ENCODE assay signal across 8 cellular contexts in the genomic region with DNA sequence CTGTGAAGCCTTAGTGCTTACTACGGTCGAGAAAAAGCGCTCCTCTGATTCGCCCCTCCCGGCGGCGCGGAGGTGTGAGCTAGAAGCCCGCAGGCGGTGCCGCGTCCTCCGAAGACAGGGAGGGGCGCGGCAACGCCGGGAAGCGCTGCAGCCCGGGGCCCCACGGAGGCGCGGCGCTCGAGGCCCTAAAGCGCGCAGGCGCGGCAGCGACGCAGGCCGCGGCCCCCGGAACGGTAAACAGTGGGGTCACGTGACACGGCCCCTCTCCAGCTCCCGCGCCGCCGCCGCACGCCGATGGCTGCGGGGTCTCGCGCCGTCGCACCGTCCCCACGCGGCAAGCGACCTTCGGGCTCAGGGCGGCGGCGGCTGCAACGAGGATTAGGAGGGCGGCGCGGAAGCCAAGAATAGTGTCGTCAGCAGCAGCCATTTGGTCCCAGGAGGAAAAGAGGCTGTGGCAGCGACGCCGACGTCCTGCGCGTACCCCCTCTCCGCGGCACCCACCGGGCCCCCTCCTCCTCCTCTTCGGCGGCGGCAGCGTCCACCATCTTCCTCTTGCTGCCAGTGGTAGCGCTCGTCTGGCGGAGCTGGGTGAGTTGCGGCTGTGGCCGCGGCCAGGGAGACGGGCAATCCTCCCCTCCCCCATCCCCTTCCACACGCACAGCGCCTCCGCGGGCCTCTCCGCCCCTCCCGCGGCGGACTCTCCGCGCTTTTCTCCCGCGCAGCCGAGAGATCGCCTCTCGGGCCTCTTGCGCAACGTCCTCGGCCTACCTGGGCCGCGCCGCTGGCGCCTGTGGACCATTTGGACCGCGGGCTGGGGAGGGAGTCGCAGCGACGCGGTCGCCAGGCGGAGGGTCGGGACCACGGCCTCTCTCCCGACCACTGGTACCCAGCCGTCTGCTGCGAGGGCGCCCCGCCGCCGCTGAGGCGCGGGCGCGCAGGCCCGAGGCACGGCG. TPM values are rescaled to one million over a fixed set of nuclear protein-coding genes. Genes with fewer than 3 reads are reported as not detected.
DNase-seq lines count a peak whose midpoint lies in the region; ATAC-seq, FAIRE-seq and TF ChIP-seq lines count a peak whose summit lies in the region.

A gene with protein sequence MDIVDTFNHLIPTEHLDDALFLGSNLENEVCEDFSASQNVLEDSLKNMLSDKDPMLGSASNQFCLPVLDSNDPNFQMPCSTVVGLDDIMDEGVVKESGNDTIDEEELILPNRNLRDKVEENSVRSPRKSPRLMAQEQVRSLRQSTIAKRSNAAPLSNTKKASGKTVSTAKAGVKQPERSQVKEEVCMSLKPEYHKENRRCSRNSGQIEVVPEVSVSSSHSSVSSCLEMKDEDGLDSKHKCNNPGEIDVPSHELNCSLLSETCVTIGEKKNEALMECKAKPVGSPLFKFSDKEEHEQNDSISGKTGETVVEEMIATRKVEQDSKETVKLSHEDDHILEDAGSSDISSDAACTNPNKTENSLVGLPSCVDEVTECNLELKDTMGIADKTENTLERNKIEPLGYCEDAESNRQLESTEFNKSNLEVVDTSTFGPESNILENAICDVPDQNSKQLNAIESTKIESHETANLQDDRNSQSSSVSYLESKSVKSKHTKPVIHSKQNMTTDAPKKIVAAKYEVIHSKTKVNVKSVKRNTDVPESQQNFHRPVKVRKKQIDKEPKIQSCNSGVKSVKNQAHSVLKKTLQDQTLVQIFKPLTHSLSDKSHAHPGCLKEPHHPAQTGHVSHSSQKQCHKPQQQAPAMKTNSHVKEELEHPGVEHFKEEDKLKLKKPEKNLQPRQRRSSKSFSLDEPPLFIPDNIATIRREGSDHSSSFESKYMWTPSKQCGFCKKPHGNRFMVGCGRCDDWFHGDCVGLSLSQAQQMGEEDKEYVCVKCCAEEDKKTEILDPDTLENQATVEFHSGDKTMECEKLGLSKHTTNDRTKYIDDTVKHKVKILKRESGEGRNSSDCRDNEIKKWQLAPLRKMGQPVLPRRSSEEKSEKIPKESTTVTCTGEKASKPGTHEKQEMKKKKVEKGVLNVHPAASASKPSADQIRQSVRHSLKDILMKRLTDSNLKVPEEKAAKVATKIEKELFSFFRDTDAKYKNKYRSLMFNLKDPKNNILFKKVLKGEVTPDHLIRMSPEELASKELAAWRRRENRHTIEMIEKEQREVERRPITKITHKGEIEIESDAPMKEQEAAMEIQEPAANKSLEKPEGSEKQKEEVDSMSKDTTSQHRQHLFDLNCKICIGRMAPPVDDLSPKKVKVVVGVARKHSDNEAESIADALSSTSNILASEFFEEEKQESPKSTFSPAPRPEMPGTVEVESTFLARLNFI (N-terminal part only) (plus strand): TSS at position 240 of the 953 bp plus-strand sequence. CDS start 10,750 bp downstream, outside the sequence.

- H3K4me3 ChIP-seq in psoas muscle: peak within 1 kb of the TSS; percentile 93

- H3K27ac ChIP-seq in angular gyrus (ENCODE audit: low read depth, low read length) (peak within 1 kb of the TSS; percentile 96), psoas muscle (peak within 1 kb of the TSS; percentile 95)

- DNase-seq in NCI-H187 treated with DMSO at 0.1 percent for 48 hours (lab: John Stamatoyannopoulos, UW): peak; percentile 40
- peak; percentile 84 to 96 (median 90) for DNase-seq in T-helper 2 cell
- peak; percentile 96 for DNase-seq in left ventricle myocardium superior
- peak; percentile 91 to 96 for DNase-seq in psoas muscle
- peak; percentile 98 for DNase-seq in urothelium cell line (ENCODE audit: low spot score)

- peaks cover 36% of the 10 kb centered on the region for H3K4me1 ChIP-seq in psoas muscle

- peak; percentile 92 for FAIRE-seq in urothelium cell line (lab: Jason Lieb, UNC)

- TF ChIP-seq CTCF in psoas muscle (IDR thresholded peaks at IDR 0.05): no peak

- 0% methylated on average over 78 to 127 of the region's 127 CpGs for WGBS in psoas muscle, 3 donors

- intact Hi-C loops in left ventricle myocardium superior (cut with micrococcal nuclease): no loop called here
- intact Hi-C loops in psoas muscle (cut with DNase I): loop anchor here in 1 of 2 donors (5.0 kb wide), 1 partner anchor 64 kb away; a partner anchor contains a TSS

- ATAC-seq in GM18502 (IDR thresholded peaks at IDR 0.05; ENCODE audit: poor library complexity, unreplicated experiment) (peak; percentile 88), HG02943 (IDR thresholded peaks at IDR 0.05; ENCODE audit: low read depth, unreplicated experiment) (peak; percentile 75), left ventricle myocardium superior (peak; percentile 97), psoas muscle (peak; percentile 94 to 96 (median 94))

- no peaks in the 10 kb centered on the region for H3K36me3 ChIP-seq in psoas muscle (ENCODE audit: insufficient read depth in 1 of 2, low read depth in 1 of 2)

- H3K27me3 ChIP-seq in psoas muscle (ENCODE audit: insufficient read depth in 3 of 3, low read length in 2 of 3): no peaks in the 10 kb centered on the region

- H3K9me3 ChIP-seq in psoas muscle: no peaks in the 10 kb centered on the region

RNA-seq across cellular contexts. Expression of the gene that starts here (rescaled TPM):
- total RNA-seq in left ventricle myocardium superior (37.7 TPM), psoas muscle (10 to 100 TPM; 24.0 to 38.6 (median 36.6) TPM)
- 10 to 100 TPM in 2 of 3 donors, 1 to 10 TPM in 1; 4.9 to 19.1 (median 10.8) TPM for polyA plus RNA-seq in psoas muscle

Comparison
In these comparisons a context has a peak if more than half of its experiments do, and no peak if none do; other contexts are left out.
1. Peak in every context shown above with its lines: DNase-seq, ATAC-seq, H3K4me3 ChIP-seq and H3K27ac ChIP-seq.
2. DNase-seq: peak in every context shown above with its lines; median percentile 98 in urothelium cell line; 96 in left ventricle myocardium superior; 94 in psoas muscle; 90 in T-helper 2 cell; 40 in NCI-H187 treated with DMSO at 0.1 percent for 48 hours.